In the genomic region with DNA sequence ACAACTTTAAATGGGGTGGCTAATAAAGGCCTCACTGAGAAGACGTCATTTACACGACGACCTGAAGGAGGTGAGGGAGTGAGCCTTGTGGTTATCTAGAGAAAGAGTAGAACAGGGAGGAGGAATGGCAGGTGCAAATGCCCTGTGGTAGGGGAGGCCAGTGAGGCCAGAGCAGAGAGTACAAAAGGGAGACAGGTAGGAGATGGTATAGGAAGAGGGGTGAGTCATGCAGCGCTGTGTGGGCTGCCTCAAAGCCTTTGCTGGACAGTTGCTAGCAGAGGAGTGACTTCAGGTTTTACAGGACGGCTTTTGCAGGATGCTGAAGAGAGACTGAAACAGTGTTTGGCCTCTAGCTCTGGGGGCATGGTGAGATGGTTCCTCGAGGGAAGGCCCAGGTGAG, we compare ENCODE assay signal across 12 cellular contexts.
DNase-seq lines count a peak whose midpoint lies in the region; ATAC-seq and TF ChIP-seq lines count a peak whose summit lies in the region.
"Had no signal": no experiment of that assay in that cellular context is flagged by ENCODE, and none has a peak within 500 bp of the region (broad histone marks: within the 10 kb centered on the region; RNA-seq: fewer than 3 reads in every experiment).

No MANE protein-coding gene starts in this region.

- H3K27me3 Mint-ChIP-seq in activated naive CD8-positive, alpha-beta T cell treated with anti-CD3 and anti-CD28 coated beads, Interleukin-2, amount 50 U/mL, for 24 hours = peaks cover 6% of the 10 kb centered on the region
- no peaks in the 10 kb centered on the region for H3K27me3 Mint-ChIP-seq in activated naive CD8-positive, alpha-beta T cell treated with anti-CD3 and anti-CD28 coated beads for 36 hours
- no peaks in the 10 kb centered on the region; the same call in 1 of the 2 replicates for H3K27me3 Mint-ChIP-seq in WTC11 (ENCODE audit: low read depth)
- H3K27me3 Mint-ChIP-seq: CD4-positive, CD25-positive, alpha-beta regulatory T cell had no signal

- H3K27ac Mint-ChIP-seq in activated naive CD8-positive, alpha-beta T cell treated with anti-CD3 and anti-CD28 coated beads, Interleukin-2, amount 50 U/mL, for 24 hours = no peak overlapping the region
- H3K27ac Mint-ChIP-seq in activated naive CD8-positive, alpha-beta T cell treated with anti-CD3 and anti-CD28 coated beads for 36 hours = no peak overlapping the region
- H3K27ac Mint-ChIP-seq in WTC11 = no peak overlapping the region
- H3K27ac Mint-ChIP-seq in stimulated activated effector memory CD8-positive, alpha-beta T cell treated with anti-CD3 and anti-CD28 coated beads, Interleukin-12 subunit alpha, Interleukin-12 subunit beta, amount 100 ng/mL, for 72 hours = no peak overlapping the region
- H3K27ac Mint-ChIP-seq: CD4-positive, CD25-positive, alpha-beta regulatory T cell had no signal

- ATAC-seq in activated naive CD8-positive, alpha-beta T cell treated with anti-CD3 and anti-CD28 coated beads, Interleukin-2, amount 50 U/mL, for 24 hours = peak; percentile 46
- ATAC-seq in WTC11 = no peak
- ATAC-seq in esophagus mucosa = peak; percentile 13
- ATAC-seq in stimulated activated effector memory CD8-positive, alpha-beta T cell treated with anti-CD3 and anti-CD28 coated beads, Interleukin-12 subunit alpha, Interleukin-12 subunit beta, amount 100 ng/mL, for 72 hours = peak; percentile 29
- no peak for ATAC-seq in omental fat pad (ENCODE audit: low FRiP score)

- no peak overlapping the region for H3K4me3 Mint-ChIP-seq in activated naive CD8-positive, alpha-beta T cell treated with anti-CD3 and anti-CD28 coated beads, Interleukin-2, amount 50 U/mL, for 24 hours
- no peak overlapping the region for H3K4me3 Mint-ChIP-seq in activated naive CD8-positive, alpha-beta T cell treated with anti-CD3 and anti-CD28 coated beads for 36 hours
- H3K4me3 Mint-ChIP-seq in WTC11 = no peak overlapping the region
- no peak overlapping the region for H3K4me3 Mint-ChIP-seq in stimulated activated effector memory CD8-positive, alpha-beta T cell treated with anti-CD3 and anti-CD28 coated beads, Interleukin-12 subunit alpha, Interleukin-12 subunit beta, amount 100 ng/mL, for 72 hours
- H3K4me3 Mint-ChIP-seq: CD4-positive, CD25-positive, alpha-beta regulatory T cell had no signal

- POLR2A ChIA-PET in WTC11 (lab: Charles Lee) = no interaction called here

- no peaks in the 10 kb centered on the region for H3K36me3 Mint-ChIP-seq in activated naive CD8-positive, alpha-beta T cell treated with anti-CD3 and anti-CD28 coated beads, Interleukin-2, amount 50 U/mL, for 24 hours (ENCODE audit: low read depth)
- no peaks in the 10 kb centered on the region for H3K36me3 Mint-ChIP-seq in activated naive CD8-positive, alpha-beta T cell treated with anti-CD3 and anti-CD28 coated beads for 36 hours
- no peaks in the 10 kb centered on the region for H3K36me3 Mint-ChIP-seq in WTC11
- no peaks in the 10 kb centered on the region for H3K36me3 Mint-ChIP-seq in stimulated activated effector memory CD8-positive, alpha-beta T cell treated with anti-CD3 and anti-CD28 coated beads, Interleukin-12 subunit alpha, Interleukin-12 subunit beta, amount 100 ng/mL, for 72 hours
- H3K36me3 Mint-ChIP-seq: CD4-positive, CD25-positive, alpha-beta regulatory T cell had no signal

- no peak for DNase-seq in activated naive CD8-positive, alpha-beta T cell treated with anti-CD3 and anti-CD28 coated beads, Interleukin-2, amount 50 U/mL, for 24 hours
- no peak for DNase-seq in activated naive CD8-positive, alpha-beta T cell treated with anti-CD3 and anti-CD28 coated beads for 36 hours
- DNase-seq in WTC11 (ENCODE audit: low spot score) = no peak
- DNase-seq in stimulated activated effector memory CD8-positive, alpha-beta T cell treated with anti-CD3 and anti-CD28 coated beads, Interleukin-12 subunit alpha, Interleukin-12 subunit beta, amount 100 ng/mL, for 72 hours (ENCODE audit: low spot score in 2 of 2) = no peak
- DNase-seq in omental fat pad (ENCODE audit: low spot score) = no peak
- no peak for DNase-seq in NCI-H2227 treated with DMSO at 0.1 percent for 48 hours (lab: John Stamatoyannopoulos, UW)
- no peak for DNase-seq in anterior cingulate cortex (lab: John Stamatoyannopoulos, UW)
- DNase-seq: 8988T; AML-193; CD4-positive, CD25-positive, alpha-beta regulatory T cell; H7 had no signal

- CTCF ChIA-PET in WTC11 (lab: Charles Lee) = no interaction called here

- no peak for TF ChIP-seq CTCF in WTC11 (IDR thresholded peaks at IDR 0.05)
- no peak for TF ChIP-seq CTCF in omental fat pad (IDR thresholded peaks at IDR 0.05)

- no peaks in the 10 kb centered on the region for H3K9me3 Mint-ChIP-seq in activated naive CD8-positive, alpha-beta T cell treated with anti-CD3 and anti-CD28 coated beads, Interleukin-2, amount 50 U/mL, for 24 hours
- peaks cover 2% of the 10 kb centered on the region for H3K9me3 Mint-ChIP-seq in activated naive CD8-positive, alpha-beta T cell treated with anti-CD3 and anti-CD28 coated beads for 36 hours
- H3K9me3 Mint-ChIP-seq in WTC11 = peaks cover 6% of the 10 kb centered on the region
- H3K9me3 Mint-ChIP-seq in stimulated activated effector memory CD8-positive, alpha-beta T cell treated with anti-CD3 and anti-CD28 coated beads, Interleukin-12 subunit alpha, Interleukin-12 subunit beta, amount 100 ng/mL, for 72 hours = no peaks in the 10 kb centered on the region

- H3K4me1 Mint-ChIP-seq in activated naive CD8-positive, alpha-beta T cell treated with anti-CD3 and anti-CD28 coated beads, Interleukin-2, amount 50 U/mL, for 24 hours = no peaks in the 10 kb centered on the region
- H3K4me1 Mint-ChIP-seq in activated naive CD8-positive, alpha-beta T cell treated with anti-CD3 and anti-CD28 coated beads for 36 hours = no peaks in the 10 kb centered on the region
- H3K4me1 Mint-ChIP-seq in WTC11 = peaks cover 20% of the 10 kb centered on the region
- no peaks in the 10 kb centered on the region for H3K4me1 Mint-ChIP-seq in stimulated activated effector memory CD8-positive, alpha-beta T cell treated with anti-CD3 and anti-CD28 coated beads, Interleukin-12 subunit alpha, Interleukin-12 subunit beta, amount 100 ng/mL, for 72 hours

TF ChIP-seq in WTC11, 78 proteins besides CTCF, POLR2A, EP300 and RAD21:
- peak; percentile 76; the same call in 1 of the 2 replicates for TF ChIP-seq GTF2I (CRISPR knock-in tag; conservative IDR thresholded peaks at IDR 0.05)
- no peak for TF ChIP-seq RELA (CRISPR knock-in tag; IDR thresholded peaks at IDR 0.05; ENCODE audit: borderline replicate concordance)
- TF ChIP-seq NFATC4 (CRISPR knock-in tag; IDR thresholded peaks at IDR 0.05) = no peak
- TF ChIP-seq, protein P1, sequence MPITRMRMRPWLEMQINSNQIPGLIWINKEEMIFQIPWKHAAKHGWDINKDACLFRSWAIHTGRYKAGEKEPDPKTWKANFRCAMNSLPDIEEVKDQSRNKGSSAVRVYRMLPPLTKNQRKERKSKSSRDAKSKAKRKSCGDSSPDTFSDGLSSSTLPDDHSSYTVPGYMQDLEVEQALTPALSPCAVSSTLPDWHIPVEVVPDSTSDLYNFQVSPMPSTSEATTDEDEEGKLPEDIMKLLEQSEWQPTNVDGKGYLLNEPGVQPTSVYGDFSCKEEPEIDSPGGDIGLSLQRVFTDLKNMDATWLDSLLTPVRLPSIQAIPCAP (CRISPR knock-in tag; IDR thresholded peaks at IDR 0.05) = no peak

Comparison
In these comparisons a context has a peak if more than half of its experiments do, and no peak if none do; other contexts are left out.
1. ATAC-seq: peak in activated naive CD8-positive, alpha-beta T cell treated with anti-CD3 and anti-CD28 coated beads, Interleukin-2, amount 50 U/mL, for 24 hours (single experiment), esophagus mucosa (single experiment) and stimulated activated effector memory CD8-positive, alpha-beta T cell treated with anti-CD3 and anti-CD28 coated beads, Interleukin-12 subunit alpha, Interleukin-12 subunit beta, amount 100 ng/mL, for 72 hours (single experiment); none in WTC11 (single experiment) and omental fat pad (single experiment).